Comparison of ENCODE assay signal across 24 cellular contexts in genomic region chr6:36370638-36371037, GRCh38. TPM values are rescaled to one million over a fixed set of nuclear protein-coding genes. Genes with fewer than 3 reads are reported as not detected.
DNase-seq lines count a peak whose midpoint lies in the region; ATAC-seq, FAIRE-seq and TF ChIP-seq lines count a peak whose summit lies in the region.
"Had no signal": no experiment of that assay in that cellular context is flagged by ENCODE, and none has a peak within 500 bp of the region (broad histone marks: within the 10 kb centered on the region; RNA-seq: fewer than 3 reads in every experiment).

No MANE protein-coding gene starts in this region.

- 33% methylated on average over 2 of the region's 2 CpGs for WGBS in HepG2 (ENCODE audit: low lambda C conversion rate)
- WGBS in right lobe of liver (ENCODE audit: insufficient coverage, low coverage, low lambda C conversion rate, missing lambda C conversion rate) = 75% methylated on average over 1 of the region's 2 CpGs
- WGBS in H1 (ENCODE audit: extremely low coverage in 1 of 2, insufficient coverage in 1 of 2, insufficient read length in 1 of 2, insufficient replicate concordance in 2 of 2, low coverage in 1 of 2, low lambda C conversion rate in 2 of 2, missing lambda C conversion rate in 1 of 2), 2 experiments = 89% methylated on average over 2 of the region's 2 CpGs; no CpG with 5 or more reads in 1 of the 2 experiments

- no peaks in the 10 kb centered on the region for H3K9me3 Mint-ChIP-seq in nephron progenitor cell
- H3K9me3 Mint-ChIP-seq: CD4-positive, alpha-beta T cell; CD8-positive, alpha-beta T cell had no signal

- H2BK15ac ChIP-seq in H1 (ENCODE audit: low read length) = no peak overlapping the region

- no peak overlapping the region for H3K18ac ChIP-seq in H1 (ENCODE audit: extremely low read depth, low read length)

- H3K56ac ChIP-seq in H1 (replicated peaks; ENCODE audit: insufficient read length, low read depth, low read length) = no peak overlapping the region

- no peak overlapping the region for H2BK5ac ChIP-seq in H1 (ENCODE audit: low read depth, low read length)

- FAIRE-seq in HepG2 (lab: Jason Lieb, UNC) (no peak), H1 (lab: Jason Lieb, UNC) (no peak)
- FAIRE-seq: A549, D721Med, G401.6, GM12891 had no signal

- no peak overlapping the region for H3K23ac ChIP-seq in H1 (ENCODE audit: insufficient read length)

- H4K8ac ChIP-seq in H1 (ENCODE audit: extremely low read depth, insufficient read depth, low read length) = no peak overlapping the region

- H3K27me3 ChIP-seq in HepG2 (ENCODE audit: control insufficient read depth in 1 of 2, insufficient read depth in 2 of 2, low read length in 2 of 2) = peaks cover 3 to 42% of the 10 kb centered on the region in 2 experiments
- no peaks in the 10 kb centered on the region for H3K27me3 ChIP-seq in right lobe of liver
- no peaks in the 10 kb centered on the region for H3K27me3 ChIP-seq in H1 (replicated peaks in 1 of 4; ENCODE audit: control insufficient read depth in 3 of 4, extremely low read depth in 1 of 4, insufficient read depth in 3 of 4, low read length in 3 of 4)
- H3K27me3 ChIP-seq: BLaER1 treated with 17β-estradiol and CSF1 and Interleukin-3, amounts not matched to agents 10 nM and 100 nM had no signal

- H3K4me2 ChIP-seq in HepG2 (ENCODE audit: low read depth, low read length) (no peak overlapping the region), H1 (ENCODE audit: insufficient read depth in 1 of 2, low read depth in 2 of 2, low read length in 2 of 2) (no peak overlapping the region)
- H3K4me2 ChIP-seq: A549 had no signal

- no peak for DNase-seq in HepG2 (ENCODE audit: low spot score)
- no peak for DNase-seq in right lobe of liver
- DNase-seq in H1 (ENCODE audit: low read depth in 1 of 2, low spot score in 2 of 2) = no peak
- DNase-seq in nephron progenitor cell = no peak
- no peak for DNase-seq in NCI-H2196 (lab: John Stamatoyannopoulos, UW; ENCODE audit: unreplicated experiment)
- DNase-seq: AML-193; Caco-2; Calu3; CD4-positive, alpha-beta T cell; CD8-positive, alpha-beta T cell; DMS79 treated with DMSO at 0.1 percent for 48 hours; GF-D8 had no signal

- no peak overlapping the region for H3K4ac ChIP-seq in H1 (replicated peaks; ENCODE audit: insufficient read length, low read depth, low read length)

- H3K9me3 ChIP-seq in HepG2 (ENCODE audit: low read length) (no peaks in the 10 kb centered on the region), right lobe of liver (no peaks in the 10 kb centered on the region), H1 (ENCODE audit: insufficient read depth in 2 of 2, low read depth in 1 of 2, low read length in 1 of 2) (no peaks in the 10 kb centered on the region)
- H3K9me3 ChIP-seq: A549; BLaER1 treated with 17β-estradiol and CSF1 and Interleukin-3, amounts not matched to agents 10 nM and 100 nM; Caco-2 had no signal

- TF ChIP-seq RAD21 in HepG2 (CRISPR knock-in tag; IDR thresholded peaks at IDR 0.05) (no peak), H1 (IDR thresholded peaks at IDR 0.05 in 1 of 2, conservative IDR thresholded peaks at IDR 0.05 in 1 of 2; ENCODE audit: low read depth in 2 of 2, low read length in 2 of 2) (no peak)

- H2AK5ac ChIP-seq in H1 (ENCODE audit: low read depth, low read length) = no peak overlapping the region

- intact Hi-C loops in HepG2 (cut with micrococcal nuclease; ENCODE audit: unreplicated experiment) (no loop called here), right lobe of liver (cut with DNase I) (no loop called here)

- no peaks in the 10 kb centered on the region for H3K79me2 ChIP-seq in HepG2 (ENCODE audit: insufficient read depth, low read length)
- H3K79me2 ChIP-seq in H1 (ENCODE audit: control insufficient read depth in 1 of 2, insufficient read depth in 2 of 2, low read length in 2 of 2) = no peaks in the 10 kb centered on the region

- H3K27ac ChIP-seq in HepG2 (ENCODE audit: extremely low read length, insufficient read depth, low read length) (no peak overlapping the region), right lobe of liver (no peak overlapping the region), H1 (ENCODE audit: low read depth, low read length) (no peak overlapping the region)
- H3K27ac ChIP-seq: 22Rv1; A549; BLaER1 treated with 17β-estradiol and CSF1 and Interleukin-3, amounts not matched to agents 10 nM and 100 nM; C4-2B had no signal

- H3K27me3 Mint-ChIP-seq in nephron progenitor cell (ENCODE audit: low read depth, poor library complexity) = peaks cover 25% of the 10 kb centered on the region
- H3K27me3 Mint-ChIP-seq: CD4-positive, alpha-beta T cell had no signal

- no peak overlapping the region for H2BK20ac ChIP-seq in H1 (ENCODE audit: low read length)

- no peaks in the 10 kb centered on the region for H3K4me1 ChIP-seq in HepG2 (ENCODE audit: insufficient read depth, low read length)
- H3K4me1 ChIP-seq in right lobe of liver = no peaks in the 10 kb centered on the region
- peaks cover 0 to 7% (median 1%) of the 10 kb centered on the region in 4 experiments; a peak in 3 of 7 replicates for H3K4me1 ChIP-seq in H1 (replicated peaks in 1 of 4; ENCODE audit: control insufficient read depth in 3 of 4, insufficient read depth in 4 of 4, low read length in 3 of 4)
- H3K4me1 ChIP-seq: A549, Caco-2 had no signal

- peaks cover 22% of the 10 kb centered on the region for H3K4me1 Mint-ChIP-seq in nephron progenitor cell

- peak overlapping the region; percentile 48 for H3K27ac Mint-ChIP-seq in nephron progenitor cell
- H3K27ac Mint-ChIP-seq: B cell; CD4-positive, alpha-beta T cell; CD8-positive, alpha-beta T cell had no signal

- H2BK12ac ChIP-seq in H1 (ENCODE audit: low read depth, low read length) = no peak overlapping the region

- H3K14ac ChIP-seq in H1 (ENCODE audit: insufficient read length) = no peak overlapping the region

- TF ChIP-seq POLR2A in HepG2 (IDR thresholded peaks at IDR 0.05; ENCODE audit: insufficient read depth in 1 of 2, low read depth in 2 of 2, low read length in 2 of 2) (no peak), right lobe of liver (IDR thresholded peaks at IDR 0.05) (no peak), H1 (IDR thresholded peaks at IDR 0.05; ENCODE audit: control extremely low read depth in 1 of 2, low read depth in 2 of 2, low read length in 2 of 2) (no peak)

- POLR2A ChIA-PET in HepG2 (lab: Yijun Ruan, JAX) = no interaction called here
- POLR2A ChIA-PET in H1 (lab: Charles Lee; ENCODE audit: partially characterized antibody) = no interaction called here

- H3K4me3 ChIP-seq in HepG2 (replicated peaks in 1 of 3; ENCODE audit: insufficient read depth in 1 of 3, low read depth in 2 of 3, low read length in 3 of 3) (no peak overlapping the region), right lobe of liver (no peak overlapping the region), H1 (ENCODE audit: extremely low read depth in 1 of 4, insufficient read depth in 2 of 4, low read depth in 3 of 4, low read length in 4 of 4) (no peak overlapping the region)
- H3K4me3 ChIP-seq: A549; BLaER1 treated with 17β-estradiol and CSF1 and Interleukin-3, amounts not matched to agents 10 nM and 100 nM had no signal

- no peak overlapping the region for H2BK120ac ChIP-seq in H1 (replicated peaks; ENCODE audit: low read depth, low read length)

- no peak overlapping the region for H3K4me3 Mint-ChIP-seq in nephron progenitor cell
- H3K4me3 Mint-ChIP-seq: B cell; CD4-positive, alpha-beta T cell; CD8-positive, alpha-beta T cell had no signal

- H4K20me1 ChIP-seq in HepG2 (ENCODE audit: insufficient read depth, low read length) (no peaks in the 10 kb centered on the region), H1 (replicated peaks in 1 of 2; ENCODE audit: control insufficient read depth in 1 of 2, insufficient read depth in 2 of 2, low read length in 2 of 2) (no peaks in the 10 kb centered on the region)
- H4K20me1 ChIP-seq: BLaER1 treated with 17β-estradiol and CSF1 and Interleukin-3, amounts not matched to agents 10 nM and 100 nM had no signal

- no peaks in the 10 kb centered on the region for H3K36me3 Mint-ChIP-seq in nephron progenitor cell (ENCODE audit: low read depth)
- H3K36me3 Mint-ChIP-seq: CD8-positive, alpha-beta T cell had no signal

- H2AFZ ChIP-seq in HepG2 (ENCODE audit: low read length) (no peak overlapping the region), H1 (ENCODE audit: low read length) (no peak overlapping the region)

- H3K9ac ChIP-seq in HepG2 (ENCODE audit: insufficient read depth, low read depth, low read length) (no peak overlapping the region), H1 (replicated peaks in 1 of 4; ENCODE audit: extremely low read depth in 1 of 4, low read depth in 3 of 4, low read length in 3 of 4) (no peak overlapping the region)
- H3K9ac ChIP-seq: BLaER1 treated with 17β-estradiol and CSF1 and Interleukin-3, amounts not matched to agents 10 nM and 100 nM had no signal

- no peaks in the 10 kb centered on the region; the same call in 1 of the 2 replicates for H3K23me2 ChIP-seq in H1 (ENCODE audit: low read depth, low read length)

- no peak overlapping the region for H4K91ac ChIP-seq in H1 (replicated peaks; ENCODE audit: insufficient read length, low read length)

- no peak for TF ChIP-seq CTCF in HepG2 (CRISPR knock-in tag; IDR thresholded peaks at IDR 0.05)
- no peak for TF ChIP-seq CTCF in right lobe of liver (IDR thresholded peaks at IDR 0.05)
- TF ChIP-seq CTCF in H1 (IDR thresholded peaks at IDR 0.05; ENCODE audit: control extremely low read depth in 1 of 3, insufficient read depth in 1 of 3, low read depth in 1 of 3, low read length in 3 of 3) = no peak
- no peak for TF ChIP-seq CTCF in nephron progenitor cell (IDR thresholded peaks at IDR 0.05)

- no TSS peak for BruUV-seq in HepG2 (replicated peaks; lab: Mats Ljungman, UMichigan)

- H4K5ac ChIP-seq in H1 (ENCODE audit: insufficient read length, low read depth, low read length) = no peak overlapping the region

- ATAC-seq in HepG2 (no peak), right lobe of liver (no peak), GM21825 (IDR thresholded peaks at IDR 0.05; ENCODE audit: unreplicated experiment) (no peak), GM18519 (IDR thresholded peaks at IDR 0.05; ENCODE audit: low FRiP score, unreplicated experiment) (no peak)
- ATAC-seq: A549; CD8-positive, alpha-beta T cell had no signal

- H3K79me1 ChIP-seq in H1 (ENCODE audit: low read depth, low read length) = no peaks in the 10 kb centered on the region

- no peak for TF ChIP-seq EP300 in HepG2 (IDR thresholded peaks at IDR 0.05; ENCODE audit: low read depth in 2 of 2, low read length in 2 of 2)
- no peak for TF ChIP-seq EP300 in HepG2 (CRISPR knock-in tag; IDR thresholded peaks at IDR 0.05; ENCODE audit: borderline replicate concordance)
- no peak for TF ChIP-seq EP300 in H1 (IDR thresholded peaks at IDR 0.05; ENCODE audit: borderline replicate concordance in 1 of 2, low read depth in 2 of 2, low read length in 2 of 2)

- no peaks in the 10 kb centered on the region for H3K36me3 ChIP-seq in HepG2 (replicated peaks in 1 of 2; ENCODE audit: control insufficient read depth in 1 of 2, insufficient read depth in 2 of 2, low read length in 2 of 2)
- H3K36me3 ChIP-seq in right lobe of liver = no peaks in the 10 kb centered on the region
- no peaks in the 10 kb centered on the region for H3K36me3 ChIP-seq in H1 (ENCODE audit: control insufficient read depth in 2 of 4, insufficient read depth in 4 of 4, low read length in 3 of 4)
- H3K36me3 ChIP-seq: BLaER1 treated with 17β-estradiol and CSF1 and Interleukin-3, amounts not matched to agents 10 nM and 100 nM had no signal

- in situ Hi-C loops in HepG2 (cut with HindIII; ENCODE audit: extremely low pct_ligation_motif_present, low pct_unique_long_range_greater_than_20kb) = no loop called here

- CTCF ChIA-PET in HepG2 (lab: Yijun Ruan, JAX; ENCODE audit: low intra/inter-chr PET ratio, low total read pairs) (no interaction called here), H1 (lab: Charles Lee; ENCODE audit: partially characterized antibody) (interaction anchor here (1.1 to 3.6 kb wide), 2 partner anchors 9 to 12 kb away, joined by 4 to 23 read pairs; no protein-coding TSS in a partner anchor)

RNA-seq across cellular contexts. Expression of gene ETV7, which starts 16.8 kb away (rescaled TPM):
- total RNA-seq in HepG2 (2016; rRNA removed; fragmentation: Illumina TruSeq; extraction: Trizol) (not detected in 2 replicates), right lobe of liver (1 to 10 TPM in 1 of 6 experiments, under 1 TPM in 4, not detected in 1; 0.19 to 4.6 (median 0.55) TPM)
- not detected in 2 replicates for total RNA-seq in HepG2 (2016; cell fraction: cytosol; rRNA removed; fragmentation: Illumina TruSeq; extraction: Trizol; ENCODE audit: low read depth)
- total RNA-seq in HepG2 (2016; cell fraction: insoluble cytoplasmic fraction; rRNA removed; fragmentation: Illumina TruSeq; extraction: Trizol) = not detected in 2 replicates
- not detected in 2 replicates for total RNA-seq in HepG2 (2016; cell fraction: membrane; rRNA removed; fragmentation: Illumina TruSeq; extraction: Trizol)
- total RNA-seq in HepG2 (2016; cell fraction: nucleus; rRNA removed; fragmentation: Illumina TruSeq; extraction: Trizol) = not detected in 2 replicates
- polyA plus RNA-seq in HepG2 (2011; rRNA removed) (not detected in 2 replicates), H1 (2011; rRNA removed) (2.4 TPM in 2 replicates)
- polyA plus RNA-seq in HepG2 (2011; cell fraction: cytosol; rRNA removed) = not detected in 2 replicates
- not detected in 2 replicates for polyA plus RNA-seq in HepG2 (2011; cell fraction: nucleus; rRNA removed)
- polyA plus RNA-seq in HepG2 (2012) = 0.09 TPM in 1 of 2 replicates, not detected in the other
- not detected in 2 replicates for polyA plus RNA-seq in HepG2 (2016; cell fraction: cytosol; fragmentation: Illumina TruSeq; extraction: Trizol; ENCODE audit: low read depth)
- polyA plus RNA-seq in HepG2 (2016; cell fraction: insoluble cytoplasmic fraction; fragmentation: Illumina TruSeq; extraction: Trizol; ENCODE audit: low read depth) = not detected in 2 replicates
- polyA plus RNA-seq in HepG2 (2016; cell fraction: membrane; fragmentation: Illumina TruSeq; extraction: Trizol; ENCODE audit: low read depth) = not detected in 2 replicates
- polyA plus RNA-seq in HepG2 (2016; cell fraction: nucleus; fragmentation: Illumina TruSeq; extraction: Trizol; ENCODE audit: insufficient read depth, low read depth) = not detected in 2 replicates
- not detected in 2 replicates for polyA minus RNA-seq in HepG2 (2011; rRNA and poly(A)+ RNA removed; ENCODE audit: low replicate concordance)
- polyA minus RNA-seq in HepG2 (2011; cell fraction: cytosol; rRNA and poly(A)+ RNA removed) = not detected in 2 replicates
- polyA minus RNA-seq in HepG2 (2011; cell fraction: nucleus; rRNA and poly(A)+ RNA removed) = not detected in 2 replicates
- 0.21 and 0.54 TPM in 2 replicates for total RNA-seq in H1 (2021; fragmentation: NEBNext Ultra II Directional; extraction: Animal tissue kit (Norgen Biotek cat#: 25700))
- 2.1 TPM for polyA plus RNA-seq in H1 (2011; cell fraction: cytosol; rRNA removed)
- 2.4 TPM for polyA plus RNA-seq in H1 (2011; cell fraction: nucleus; rRNA removed)
- 1.1 to 2.4 TPM (median 2.0 TPM) in 4 replicates for polyA plus RNA-seq in H1 (2012, experiment 1 of 2)
- polyA plus RNA-seq in H1 (2012, experiment 2 of 2) = 2.1 TPM
- polyA plus RNA-seq in H1 (2013, experiment 1 of 2) = 0.49 TPM
- 0.61 TPM for polyA plus RNA-seq in H1 (2013, experiment 2 of 2)
- 0.63 and 1.2 TPM in 2 replicates for polyA minus RNA-seq in H1 (2011; rRNA and poly(A)+ RNA removed)
- 1.5 TPM for polyA minus RNA-seq in H1 (2011; cell fraction: cytosol; rRNA and poly(A)+ RNA removed)
- 0.60 TPM for polyA minus RNA-seq in H1 (2011; cell fraction: nucleus; rRNA and poly(A)+ RNA removed)
- total RNA-seq: A172 had no signal

RNA-seq across cellular contexts. Expression of gene BNIP5, which starts 34.0 kb away (rescaled TPM):
- total RNA-seq in HepG2 (2016; rRNA removed; fragmentation: Illumina TruSeq; extraction: Trizol) = not detected in 2 replicates
- total RNA-seq in HepG2 (2016; cell fraction: cytosol; rRNA removed; fragmentation: Illumina TruSeq; extraction: Trizol; ENCODE audit: low read depth) = not detected in 2 replicates
- total RNA-seq in HepG2 (2016; cell fraction: insoluble cytoplasmic fraction; rRNA removed; fragmentation: Illumina TruSeq; extraction: Trizol) = not detected in 2 replicates
- not detected in 2 replicates for total RNA-seq in HepG2 (2016; cell fraction: membrane; rRNA removed; fragmentation: Illumina TruSeq; extraction: Trizol)
- not detected in 2 replicates for total RNA-seq in HepG2 (2016; cell fraction: nucleus; rRNA removed; fragmentation: Illumina TruSeq; extraction: Trizol)
- 0.01 TPM in 1 of 2 replicates, not detected in the other for polyA plus RNA-seq in HepG2 (2011; rRNA removed)
- not detected in 2 replicates for polyA plus RNA-seq in HepG2 (2011; cell fraction: cytosol; rRNA removed)
- 0.03 TPM in 1 of 2 replicates, not detected in the other for polyA plus RNA-seq in HepG2 (2011; cell fraction: nucleus; rRNA removed)
- not detected in 2 replicates for polyA plus RNA-seq in HepG2 (2012)
- not detected in 2 replicates for polyA plus RNA-seq in HepG2 (2016; cell fraction: cytosol; fragmentation: Illumina TruSeq; extraction: Trizol; ENCODE audit: low read depth)
- not detected in 2 replicates for polyA plus RNA-seq in HepG2 (2016; cell fraction: insoluble cytoplasmic fraction; fragmentation: Illumina TruSeq; extraction: Trizol; ENCODE audit: low read depth)
- polyA plus RNA-seq in HepG2 (2016; cell fraction: membrane; fragmentation: Illumina TruSeq; extraction: Trizol; ENCODE audit: low read depth) = not detected in 2 replicates
- polyA plus RNA-seq in HepG2 (2016; cell fraction: nucleus; fragmentation: Illumina TruSeq; extraction: Trizol; ENCODE audit: insufficient read depth, low read depth) = not detected in 2 replicates
- 0.16 TPM in 1 of 2 replicates, not detected in the other for polyA minus RNA-seq in HepG2 (2011; rRNA and poly(A)+ RNA removed; ENCODE audit: low replicate concordance)
- not detected in 2 replicates for polyA minus RNA-seq in HepG2 (2011; cell fraction: cytosol; rRNA and poly(A)+ RNA removed)
- polyA minus RNA-seq in HepG2 (2011; cell fraction: nucleus; rRNA and poly(A)+ RNA removed) = not detected in 2 replicates
- total RNA-seq in right lobe of liver = not detected
- not detected in 2 replicates for total RNA-seq in H1 (2021; fragmentation: NEBNext Ultra II Directional; extraction: Animal tissue kit (Norgen Biotek cat#: 25700))
- polyA plus RNA-seq in H1 (2011; rRNA removed) = not detected in 2 replicates
- not detected for polyA plus RNA-seq in H1 (2011; cell fraction: cytosol; rRNA removed)
- 0.03 TPM for polyA plus RNA-seq in H1 (2011; cell fraction: nucleus; rRNA removed)
- polyA plus RNA-seq in H1 (2012, experiment 1 of 2) = 0.05 TPM in 1 of 4 replicates, not detected in the others
- polyA plus RNA-seq in H1 (2012, experiment 2 of 2) = not detected
- not detected for polyA plus RNA-seq in H1 (2013, experiment 1 of 2)
- 0.02 TPM for polyA plus RNA-seq in H1 (2013, experiment 2 of 2)
- 0.20 TPM in 1 of 2 replicates, not detected in the other for polyA minus RNA-seq in H1 (2011; rRNA and poly(A)+ RNA removed)
- not detected for polyA minus RNA-seq in H1 (2011; cell fraction: cytosol; rRNA and poly(A)+ RNA removed)
- polyA minus RNA-seq in H1 (2011; cell fraction: nucleus; rRNA and poly(A)+ RNA removed) = not detected
- total RNA-seq: A172; CD4-positive, alpha-beta T cell; CD8-positive, alpha-beta T cell had no signal
- polyA plus RNA-seq: A549, BJ had no signal

Comparison
In these comparisons a context has a peak if more than half of its experiments do, and no peak if none do; other contexts are left out.
1. Of the 41 proteins assayed by ChIP-seq in both HepG2 and H1: peak only in HepG2: none; only in H1: KDM1A; in both: none; in neither: 39; mixed calls (peak in some experiments, not most) for 1.